28 cellular contexts compared by ENCODE assay signal in genomic region chr10:8897769-8898168, GRCh38.
"Had no signal": no experiment of that assay in that cellular context is flagged by ENCODE, and none has a peak within 500 bp of the region (broad histone marks: within the 10 kb centered on the region; RNA-seq: fewer than 3 reads in every experiment).

No MANE protein-coding gene starts in this region.

- H3K9me3 ChIP-seq: breast epithelium, MG63 had no signal

- H3K27me3 Mint-ChIP-seq: activated B cell treated with CpG ODN at 0.5 μM for 24 hours; activated CD4-positive, alpha-beta T cell treated with anti-CD3 and anti-CD28 coated beads, Interleukin-2, amount 10 ng/mL, durations not matched to agents 24 days and 14 days; activated naive CD8-positive, alpha-beta T cell treated with anti-CD3 and anti-CD28 coated beads, Interleukin-2, amount 10 ng/mL, durations not matched to agents 7 days and 5 days had no signal

- H3K4me3 ChIP-seq: breast epithelium, coronary artery, MG63 had no signal

- H3K9me3 Mint-ChIP-seq: activated B cell treated with CpG ODN at 0.5 μM for 24 hours; activated CD4-positive, alpha-beta T cell treated with anti-CD3 and anti-CD28 coated beads, Interleukin-2, amount 10 ng/mL, durations not matched to agents 24 days and 14 days; activated naive CD4-positive, alpha-beta T cell treated with anti-CD3 and anti-CD28 coated beads for 36 hours had no signal

- H3K36me3 Mint-ChIP-seq: activated naive CD8-positive, alpha-beta T cell treated with anti-CD3 and anti-CD28 coated beads, Interleukin-2, amount 10 ng/mL, durations not matched to agents 7 days and 5 days had no signal

- H3K27ac ChIP-seq: breast epithelium, coronary artery, KMS-11 had no signal

- H3K4me1 Mint-ChIP-seq: activated B cell treated with CpG ODN at 0.5 μM for 24 hours; activated CD4-positive, alpha-beta T cell treated with anti-CD3 and anti-CD28 coated beads, Interleukin-2, amount 10 ng/mL, durations not matched to agents 24 days and 14 days had no signal

- H3K4me1 ChIP-seq: breast epithelium had no signal

- H3K27me3 ChIP-seq: breast epithelium, MG63 had no signal

- ATAC-seq: PC-3, T-helper 17 cell had no signal

- H3K4me3 Mint-ChIP-seq: activated B cell treated with CpG ODN at 0.5 μM for 24 hours; activated CD4-positive, alpha-beta T cell treated with anti-CD3 and anti-CD28 coated beads, Interleukin-2, amount 10 ng/mL, durations not matched to agents 24 days and 14 days; activated naive CD4-positive, alpha-beta T cell treated with anti-CD3 and anti-CD28 coated beads for 36 hours; activated naive CD8-positive, alpha-beta T cell treated with anti-CD3 and anti-CD28 coated beads, Interleukin-2, amount 10 ng/mL, durations not matched to agents 7 days and 5 days; T-helper 17 cell had no signal

- DNase-seq: activated B cell treated with CpG ODN at 0.5 μM for 24 hours; activated CD4-positive, alpha-beta T cell treated with anti-CD3 and anti-CD28 coated beads for 1 hour; activated CD4-positive, alpha-beta T cell treated with anti-CD3 and anti-CD28 coated beads, Interleukin-2, amount 10 ng/mL, durations not matched to agents 24 days and 14 days; activated CD4-positive, alpha-beta T cell treated with anti-CD3 and anti-CD28 coated beads, Interleukin-2, amount 50 U/mL, for 48 hours; activated CD8-positive, alpha-beta memory T cell treated with anti-CD3 and anti-CD28 coated beads, Interleukin-2, amount 50 U/mL, for 4 hours; activated gamma-delta T cell; activated naive CD4-positive, alpha-beta T cell treated with anti-CD3 and anti-CD28 coated beads for 36 hours; activated naive CD8-positive, alpha-beta T cell treated with anti-CD3 and anti-CD28 coated beads, Interleukin-2, amount 10 ng/mL, durations not matched to agents 7 days and 5 days; aorta; caudate nucleus; MG63; MV-4-11; NCI-H1092 treated with DMSO at 0.1 percent for 48 hours; NCI-H1417 treated with DMSO at 0.1 percent for 48 hours; NCI-H1694; NCI-H2029; NCI-H2107; NCI-H2171 treated with DMSO at 0.1 percent for 48 hours; NCI-H345; NCI-H510A treated with DMSO at 0.1 percent for 48 hours; NCI-H69; PC-3; SHP77 treated with DMSO at 0.1 percent for 48 hours; T-helper 17 cell; T-helper 9 cell had no signal

- H3K36me3 ChIP-seq: breast epithelium, MG63 had no signal

- H3K27ac Mint-ChIP-seq: activated B cell treated with CpG ODN at 0.5 μM for 24 hours; activated CD4-positive, alpha-beta T cell treated with anti-CD3 and anti-CD28 coated beads, Interleukin-2, amount 10 ng/mL, durations not matched to agents 24 days and 14 days; activated naive CD4-positive, alpha-beta T cell treated with anti-CD3 and anti-CD28 coated beads for 36 hours; activated naive CD8-positive, alpha-beta T cell treated with anti-CD3 and anti-CD28 coated beads, Interleukin-2, amount 10 ng/mL, durations not matched to agents 7 days and 5 days; T-helper 17 cell had no signal
